Comparison of ENCODE assay signal across 8 cellular contexts in genomic region chr12:98595152-98595988, GRCh38. TPM values are rescaled to one million over a fixed set of nuclear protein-coding genes. Genes with fewer than 3 reads are reported as not detected.
A peak's percentile ranks its signal among the peaks of the same experiment; 100 is the strongest.
DNase-seq lines count a peak whose midpoint lies in the region; ATAC-seq and TF ChIP-seq lines count a peak whose summit lies in the region.

No MANE protein-coding gene starts in this region.

- no peak for TF ChIP-seq CTCF in heart right ventricle (IDR thresholded peaks at IDR 0.05)

- peak overlapping the region; percentile 98 for H3K27ac Mint-ChIP-seq in activated naive CD4-positive, alpha-beta T cell treated with anti-CD3 and anti-CD28 coated beads, Interleukin-2, amount 10 ng/mL, durations not matched to agents 7 days and 5 days
- peak overlapping the region; percentile 98 to 100 for H3K27ac Mint-ChIP-seq in stimulated activated naive CD8-positive, alpha-beta T cell treated with anti-CD3 and anti-CD28 coated beads, Interleukin-15, amount 100 ng/mL, for 72 hours

- no peaks in the 10 kb centered on the region for H3K27me3 Mint-ChIP-seq in activated naive CD4-positive, alpha-beta T cell treated with anti-CD3 and anti-CD28 coated beads, Interleukin-2, amount 10 ng/mL, durations not matched to agents 7 days and 5 days
- H3K27me3 Mint-ChIP-seq in stimulated activated naive CD8-positive, alpha-beta T cell treated with anti-CD3 and anti-CD28 coated beads, Interleukin-15, amount 100 ng/mL, for 72 hours: no peaks in the 10 kb centered on the region

- DNase-seq in heart right ventricle (no peak), left cardiac atrium (no peak), DMS79 treated with DMSO at 0.1 percent for 48 hours (lab: John Stamatoyannopoulos, UW) (no peak)
- peak; percentile 31 for DNase-seq in activated naive CD4-positive, alpha-beta T cell treated with anti-CD3 and anti-CD28 coated beads, Interleukin-2, amount 10 ng/mL, durations not matched to agents 7 days and 5 days
- DNase-seq in stimulated activated naive CD8-positive, alpha-beta T cell treated with anti-CD3 and anti-CD28 coated beads, Interleukin-15, amount 100 ng/mL, for 72 hours: peak; percentile 38 to 54

- H3K27ac ChIP-seq in heart right ventricle (peak overlapping the region in 8 of 10 donors; percentile 98 to 100 (median 99)), iPS-18a (ENCODE audit: low read length) (no peak overlapping the region)

- no peaks in the 10 kb centered on the region for H3K9me3 ChIP-seq in heart right ventricle
- H3K9me3 ChIP-seq in iPS-18a (ENCODE audit: control insufficient read depth, low read depth, low read length): no peaks in the 10 kb centered on the region

- H3K9ac ChIP-seq in iPS-18a (ENCODE audit: low read length): peak overlapping the region; percentile 97

- H3K36me3 ChIP-seq in heart right ventricle (peaks cover 2 to 53% (median 47%) of the 10 kb centered on the region in 9 donors), iPS-18a (ENCODE audit: control insufficient read depth, low read depth, low read length) (peaks cover 50% of the 10 kb centered on the region)

- peaks cover 37% of the 10 kb centered on the region for H3K36me3 Mint-ChIP-seq in activated naive CD4-positive, alpha-beta T cell treated with anti-CD3 and anti-CD28 coated beads, Interleukin-2, amount 10 ng/mL, durations not matched to agents 7 days and 5 days

- intact Hi-C loops in heart right ventricle (cut with DNase I): loop anchor here in 2 of 10 donors (10.0 kb wide), 1 partner anchor 49 kb away; the partner anchor contains the start of genes APAF1 (in 2 of the 2) and IKBIP (in 2 of the 2)
- intact Hi-C loops in left cardiac atrium (cut with DNase I): no loop called here

- H3K27me3 ChIP-seq in heart right ventricle: no peaks in the 10 kb centered on the region
- no peaks in the 10 kb centered on the region for H3K27me3 ChIP-seq in iPS-18a (ENCODE audit: control insufficient read depth, insufficient read depth, low read length)

- CTCF ChIA-PET in activated naive CD4-positive, alpha-beta T cell treated with anti-CD3 and anti-CD28 coated beads, Interleukin-2, amount 10 ng/mL, durations not matched to agents 7 days and 5 days (lab: Charles Lee): interaction anchor here (0.6 to 1.6 kb wide), 8 partner anchors 24 to 80 kb away, joined by 3 to 6 read pairs (median 3); partner anchors contain the start of gene TMPO

- 17 to 22% methylated on average over 5 of the region's 5 CpGs for WGBS in heart right ventricle, 2 donors

- H3K4me1 Mint-ChIP-seq in activated naive CD4-positive, alpha-beta T cell treated with anti-CD3 and anti-CD28 coated beads, Interleukin-2, amount 10 ng/mL, durations not matched to agents 7 days and 5 days: peaks cover 37% of the 10 kb centered on the region
- H3K4me1 Mint-ChIP-seq in stimulated activated naive CD8-positive, alpha-beta T cell treated with anti-CD3 and anti-CD28 coated beads, Interleukin-15, amount 100 ng/mL, for 72 hours: peaks cover 22% of the 10 kb centered on the region

- no peaks in the 10 kb centered on the region for H3K9me3 Mint-ChIP-seq in activated naive CD4-positive, alpha-beta T cell treated with anti-CD3 and anti-CD28 coated beads, Interleukin-2, amount 10 ng/mL, durations not matched to agents 7 days and 5 days
- no peaks in the 10 kb centered on the region for H3K9me3 Mint-ChIP-seq in stimulated activated naive CD8-positive, alpha-beta T cell treated with anti-CD3 and anti-CD28 coated beads, Interleukin-15, amount 100 ng/mL, for 72 hours

- H3K4me1 ChIP-seq in heart right ventricle (peaks cover 14 to 41% (median 27%) of the 10 kb centered on the region in 9 donors), iPS-18a (ENCODE audit: control insufficient read depth, low read depth, low read length) (peaks cover 16% of the 10 kb centered on the region)

- H3K4me3 Mint-ChIP-seq in activated naive CD4-positive, alpha-beta T cell treated with anti-CD3 and anti-CD28 coated beads, Interleukin-2, amount 10 ng/mL, durations not matched to agents 7 days and 5 days: peak overlapping the region; percentile 85
- H3K4me3 Mint-ChIP-seq in stimulated activated naive CD8-positive, alpha-beta T cell treated with anti-CD3 and anti-CD28 coated beads, Interleukin-15, amount 100 ng/mL, for 72 hours: peak overlapping the region; percentile 94 to 95

- no peak for ATAC-seq in heart right ventricle
- no peak for ATAC-seq in left cardiac atrium
- peak; percentile 68 for ATAC-seq in stimulated activated naive CD8-positive, alpha-beta T cell treated with anti-CD3 and anti-CD28 coated beads, Interleukin-15, amount 100 ng/mL, for 72 hours
- ATAC-seq in HG03354 (IDR thresholded peaks at IDR 0.05; ENCODE audit: poor library complexity, severe bottlenecking, unreplicated experiment): no peak
- ATAC-seq in HG03175 (IDR thresholded peaks at IDR 0.05; ENCODE audit: unreplicated experiment): no peak

- H3K4me3 ChIP-seq in heart right ventricle (peak overlapping the region; percentile 76 to 99 (median 91)), iPS-18a (ENCODE audit: low read length) (peak overlapping the region; percentile 98)

RNA-seq across cellular contexts. Expression of gene SLC25A3, which starts 1.9 kb away (rescaled TPM):
- total RNA-seq in heart right ventricle (1,000 to 10,000 TPM; 1,098 to 2,142 (median 1,719) TPM), left cardiac atrium (1,000 to 10,000 TPM in 1 of 2 donors, 100 to 1,000 TPM in 1; 988 to 1,201 TPM)
- polyA plus RNA-seq in heart right ventricle: 1,000 to 10,000 TPM in 1 of 2 donors, 100 to 1,000 TPM in 1; 742 to 1,246 TPM

RNA-seq across cellular contexts. Expression of gene IKBIP, which starts 49.2 kb away (rescaled TPM):
- total RNA-seq in heart right ventricle (10 to 100 TPM in 1 of 10 donors, 1 to 10 TPM in 9; 2.4 to 13.4 (median 4.3) TPM), left cardiac atrium (10 to 100 TPM in 1 of 2 donors, 1 to 10 TPM in 1; 9.2 to 12.1 TPM)
- 1 to 10 TPM; 9.0 to 9.2 TPM for polyA plus RNA-seq in heart right ventricle

RNA-seq across cellular contexts. Expression of gene APAF1, which starts 49.7 kb away (rescaled TPM):
- total RNA-seq in heart right ventricle: 1 to 10 TPM; 2.5 to 9.9 (median 4.4) TPM
- 1 to 10 TPM; 2.0 to 3.4 TPM for polyA plus RNA-seq in heart right ventricle
- total RNA-seq in left cardiac atrium: 1 to 10 TPM; 6.2 to 7.8 TPM

Comparison
In these comparisons a context has a peak if more than half of its experiments do, and no peak if none do; other contexts are left out.
1. DNase-seq: peak in activated naive CD4-positive, alpha-beta T cell treated with anti-CD3 and anti-CD28 coated beads, Interleukin-2, amount 10 ng/mL, durations not matched to agents 7 days and 5 days (single experiment) and stimulated activated naive CD8-positive, alpha-beta T cell treated with anti-CD3 and anti-CD28 coated beads, Interleukin-15, amount 100 ng/mL, for 72 hours (2 of 2); none in heart right ventricle (0 of 2), left cardiac atrium (single experiment) and DMS79 treated with DMSO at 0.1 percent for 48 hours (single experiment).